8 cellular contexts compared by ENCODE assay signal in genomic region chr20:58310291-58310782, GRCh38. TPM values are rescaled to one million over a fixed set of nuclear protein-coding genes. Genes with fewer than 3 reads are reported as not detected.
DNase-seq lines count a peak whose midpoint lies in the region; TF ChIP-seq lines count a peak whose summit lies in the region.

No MANE protein-coding gene starts in this region.

- H3K4me1 ChIP-seq in testis, result peaks cover 6% of the 10 kb centered on the region

- H3K27ac ChIP-seq in AG04450 (ENCODE audit: low read depth, low read length) (no peak overlapping the region), testis (peak overlapping the region; percentile 79 to 83)

- H3K9me3 Mint-ChIP-seq in HFFc6, result no peaks in the 10 kb centered on the region
- H3K9me3 Mint-ChIP-seq in activated naive CD8-positive, alpha-beta T cell (ENCODE audit: low read depth), result no peaks in the 10 kb centered on the region

- intact Hi-C loops in testis (cut with DNase I; ENCODE audit: low total_unique reads), result no loop called here

- H3K4me3 ChIP-seq in AG04450 (ENCODE audit: low read depth, low read length) (peak overlapping the region; percentile 84), kidney epithelial cell (ENCODE audit: low read depth, low read length) (peak overlapping the region; percentile 94), testis (peak overlapping the region; percentile 98 to 99)

- H3K4me1 Mint-ChIP-seq in HFFc6 (ENCODE audit: low read depth), result peaks cover 22% of the 10 kb centered on the region
- peaks cover 72% of the 10 kb centered on the region for H3K4me1 Mint-ChIP-seq in activated naive CD8-positive, alpha-beta T cell (ENCODE audit: low read depth)

- H3K36me3 ChIP-seq in kidney epithelial cell (ENCODE audit: control insufficient read depth, insufficient read depth, low read length) (peaks cover 3% of the 10 kb centered on the region), testis (ENCODE audit: low read depth, missing control alignments) (no peaks in the 10 kb centered on the region)

- H3K36me3 Mint-ChIP-seq in HFFc6 (ENCODE audit: low read depth), result peaks cover 34% of the 10 kb centered on the region
- peaks cover 10% of the 10 kb centered on the region for H3K36me3 Mint-ChIP-seq in activated naive CD8-positive, alpha-beta T cell

- peaks cover 3% of the 10 kb centered on the region; the same call in 1 of the 2 replicates for H3K9me3 ChIP-seq in AG04450 (ENCODE audit: control insufficient read depth, insufficient read depth, low read length)
- H3K9me3 ChIP-seq in testis, result no peaks in the 10 kb centered on the region

- POLR2A ChIA-PET in AG04450 (lab: Yijun Ruan, JAX), result interaction anchor here (0.6 kb wide), 1 partner anchor 262 kb away, joined by 4 read pairs; no protein-coding TSS in a partner anchor

- no peaks in the 10 kb centered on the region for H3K27me3 Mint-ChIP-seq in HFFc6 (ENCODE audit: insufficient read depth)
- no peaks in the 10 kb centered on the region for H3K27me3 Mint-ChIP-seq in activated naive CD8-positive, alpha-beta T cell

- H3K27me3 ChIP-seq in AG04450 (ENCODE audit: control insufficient read depth, insufficient read depth, low read length) (no peaks in the 10 kb centered on the region), kidney epithelial cell (ENCODE audit: control insufficient read depth, insufficient read depth, low read length) (no peaks in the 10 kb centered on the region), testis (no peaks in the 10 kb centered on the region)

- peak overlapping the region; percentile 83 for H3K27ac Mint-ChIP-seq in HFFc6
- peak overlapping the region; percentile 91 for H3K27ac Mint-ChIP-seq in activated naive CD8-positive, alpha-beta T cell

- no peak for TF ChIP-seq POLR2A in testis (IDR thresholded peaks at IDR 0.05)

- DNase-seq in AG04450 (ENCODE audit: low read depth, low spot score) (no peak), HFFc6 (peak; percentile 4), kidney epithelial cell (ENCODE audit: low read depth) (no peak), testis (no peak), foreskin melanocyte (no peak), NCI-H1930 (lab: John Stamatoyannopoulos, UW) (no peak)
- no peak for DNase-seq in NK-92 treated with Interleukin-12 subunit alpha and Interleukin-12 subunit beta, amount 100 ng/mL, for 24 hours (lab: John Stamatoyannopoulos, UW)

- CTCF ChIA-PET in AG04450 (lab: Charles Lee), result interaction anchor here (1.2 kb wide), 1 partner anchor 341 kb away, joined by 5 read pairs; the partner anchor contains the start of gene STX16

- WGBS in testis, 2 donors, result 0 to 3% methylated on average over 1 of the region's 1 CpG

- TF ChIP-seq CTCF in AG04450 (IDR thresholded peaks at IDR 0.05; ENCODE audit: low read depth, low read length) (no peak), HFFc6 (IDR thresholded peaks at IDR 0.05) (no peak), kidney epithelial cell (IDR thresholded peaks at IDR 0.05; ENCODE audit: insufficient read depth, low read length, poor library complexity, severe bottlenecking) (no peak), testis (IDR thresholded peaks at IDR 0.05) (no peak)

- H3K4me3 Mint-ChIP-seq in HFFc6, result peak overlapping the region; percentile 92
- peak overlapping the region; percentile 92 for H3K4me3 Mint-ChIP-seq in activated naive CD8-positive, alpha-beta T cell

RNA-seq across cellular contexts. Expression of gene RAB22A, which starts 0.8 kb away (rescaled TPM):
- polyA plus RNA-seq in AG04450 (2011; rRNA removed), result 11.7 and 14.9 TPM in 2 replicates
- polyA minus RNA-seq in AG04450 (2011; rRNA and poly(A)+ RNA removed), result 15.0 and 20.0 TPM in 2 replicates
- 10 to 100 TPM; 20.4 to 26.0 (median 22.7) TPM for total RNA-seq in HFFc6 (2021; fragmentation: NEBNext Ultra II Directional; extraction: Animal tissue kit (Norgen Biotek cat#: 25700))
- total RNA-seq in kidney epithelial cell, result 23.3 and 26.4 TPM in 2 replicates
- total RNA-seq in testis, result 10 to 100 TPM; 19.2 to 20.8 TPM
- 11.2 TPM for polyA plus RNA-seq in testis (ENCODE audit: insufficient read depth, low read depth, low replicate concordance)
